Comparison of ENCODE assay signal across 8 cellular contexts in genomic region chr3:149657458-149657795, GRCh38. TPM values are rescaled to one million over a fixed set of nuclear protein-coding genes. Genes with fewer than 3 reads are reported as not detected.
A peak's percentile ranks its signal among the peaks of the same experiment; 100 is the strongest.
DNase-seq lines count a peak whose midpoint lies in the region; ATAC-seq and TF ChIP-seq lines count a peak whose summit lies in the region.

No MANE protein-coding gene starts in this region.

- H3K27ac Mint-ChIP-seq in brain: peak overlapping the region; percentile 82 to 98 (median 89)

- under 1% methylated on average over 21 of the region's 21 CpGs for WGBS in HUES64

- H3K27me3 ChIP-seq in HUES64 (ENCODE audit: insufficient read depth, low read length): peaks cover 15% of the 10 kb centered on the region

- peak; percentile 28 for ATAC-seq in stimulated activated naive CD8-positive, alpha-beta T cell treated with anti-CD3 and anti-CD28 coated beads, Interleukin-15, Interleukin-2, amounts not matched to agents 100 U/mL and 50 U/mL, for 24 hours
- ATAC-seq in HG03432 (IDR thresholded peaks at IDR 0.05; ENCODE audit: unreplicated experiment): no peak

- peak overlapping the region; percentile 87 to 97 (median 95) for H3K4me3 Mint-ChIP-seq in brain

- H3K4me1 ChIP-seq in HUES64 (ENCODE audit: insufficient read depth, low read length): peaks cover 58% of the 10 kb centered on the region

- peak overlapping the region; percentile 91 for H3K9ac ChIP-seq in HUES64 (ENCODE audit: low read depth, low read length)

- peaks cover 29% of the 10 kb centered on the region for H3K27me3 Mint-ChIP-seq in brain

- peak overlapping the region; percentile 97 for H3K27ac ChIP-seq in HUES64 (ENCODE audit: low read depth, low read length)

- DNase-seq in islet precursor cell (peak; percentile 77), activated gamma-delta T cell treated with Interleukin-2 at 50 U/mL for 16 hours (no peak)
- no peak for DNase-seq in stimulated activated naive CD8-positive, alpha-beta T cell treated with anti-CD3 and anti-CD28 coated beads, Interleukin-15, Interleukin-2, amounts not matched to agents 100 U/mL and 50 U/mL, for 24 hours
- no peak for DNase-seq in central memory CD4-positive, alpha-beta T cell

- TF ChIP-seq CTCF in GM12875 (IDR thresholded peaks at IDR 0.05; ENCODE audit: borderline replicate concordance, insufficient read depth, low read depth, low read length) (no peak), brain (conservative IDR thresholded peaks at IDR 0.05) (no peak)

- no peaks in the 10 kb centered on the region for H3K9me3 ChIP-seq in HUES64 (ENCODE audit: insufficient read depth, low read depth, low read length)

- peaks cover 39% of the 10 kb centered on the region for H3K36me3 Mint-ChIP-seq in brain

- peaks cover 22% of the 10 kb centered on the region for H3K36me3 ChIP-seq in HUES64 (ENCODE audit: insufficient read depth, low read length)

- H3K4me3 ChIP-seq in GM12875 (ENCODE audit: low read depth, low read length) (peak overlapping the region; percentile 86), HUES64 (ENCODE audit: low read length) (peak overlapping the region; percentile 65)

- peaks cover 0 to 2% (median 0%) of the 10 kb centered on the region in 5 experiments for H3K9me3 Mint-ChIP-seq in brain

- peaks cover 73% of the 10 kb centered on the region for H3K4me1 Mint-ChIP-seq in brain

RNA-seq across cellular contexts. Expression of gene WWTR1, which starts 0.4 kb away (rescaled TPM):
- polyA plus RNA-seq in HUES64 (2013, experiment 1 of 2): 17.2 TPM
- 17.4 TPM for polyA plus RNA-seq in HUES64 (2013, experiment 2 of 2)
- 7.4 TPM for polyA plus RNA-seq in brain (ENCODE audit: insufficient read depth, low read depth, low replicate concordance)
